In genomic region chr17:74442670-74443515, GRCh38 we compare ENCODE assay signal across 9 cellular contexts. TPM values are rescaled to one million over a fixed set of nuclear protein-coding genes. Genes with fewer than 3 reads are reported as not detected.
DNase-seq lines count a peak whose midpoint lies in the region; ATAC-seq, FAIRE-seq and TF ChIP-seq lines count a peak whose summit lies in the region.
"Had no signal": no experiment of that assay in that cellular context is flagged by ENCODE, and none has a peak within 500 bp of the region (broad histone marks: within the 10 kb centered on the region; RNA-seq: fewer than 3 reads in every experiment).

No MANE protein-coding gene starts in this region.

- no peaks in the 10 kb centered on the region for H3K27me3 Mint-ChIP-seq in mesothelial cell of epicardium (ENCODE audit: low read depth)

- peaks cover 2% of the 10 kb centered on the region for H3K9me3 Mint-ChIP-seq in mesothelial cell of epicardium

- peak; percentile 26 for DNase-seq in NCI-H146 (lab: John Stamatoyannopoulos, UW)
- DNase-seq in NCI-H146 treated with DMSO at 0.1 percent for 48 hours (lab: John Stamatoyannopoulos, UW; ENCODE audit: unreplicated experiment): no peak
- peak; percentile 94 for DNase-seq in NOMO-1 treated with DMSO at 0.1 percent for 48 hours (lab: John Stamatoyannopoulos, UW; ENCODE audit: unreplicated experiment)
- peak; percentile 76 for DNase-seq in ecto neural progenitor cell (ENCODE audit: low spot score)
- no peak for DNase-seq in mesothelial cell of epicardium (ENCODE audit: low spot score in 2 of 2, unreplicated experiment in 2 of 2)
- DNase-seq in ureter (ENCODE audit: low spot score): peak; percentile 90
- DNase-seq in GM12892 (ENCODE audit: insufficient read length): no peak

- H3K4me1 Mint-ChIP-seq in mesothelial cell of epicardium: peaks cover 7% of the 10 kb centered on the region

- H3K36me3 Mint-ChIP-seq in mesothelial cell of epicardium: peaks cover 21% of the 10 kb centered on the region

- peak; percentile 42 for ATAC-seq in HG03097 (IDR thresholded peaks at IDR 0.05; ENCODE audit: low FRiP score, unreplicated experiment)

- no peak for TF ChIP-seq POLR2A in GM12892 (IDR thresholded peaks at IDR 0.05; ENCODE audit: low read depth, low read length)

- no peak for TF ChIP-seq CTCF in mesothelial cell of epicardium (IDR thresholded peaks at IDR 0.05; ENCODE audit: unreplicated experiment)

- no peak overlapping the region for H3K4me3 Mint-ChIP-seq in mesothelial cell of epicardium

- H3K27ac Mint-ChIP-seq in mesothelial cell of epicardium: peak overlapping the region; percentile 41

- FAIRE-seq in GM12892 (lab: Jason Lieb, UNC): no peak
- FAIRE-seq: TTC549 had no signal

RNA-seq across cellular contexts. Expression of gene GPRC5C, which starts 11.0 kb away (rescaled TPM):
- total RNA-seq in mesothelial cell of epicardium (37.2 to 44.2 TPM (median 38.7 TPM) in 3 replicates), ureter (153 TPM)
- polyA plus RNA-seq in GM12892 (2012; ENCODE audit: missing spikeins): 0.53 TPM

RNA-seq across cellular contexts. Expression of gene CD300A, which starts 23.5 kb away (rescaled TPM):
- total RNA-seq in mesothelial cell of epicardium (not detected in 3 replicates), ureter (4.3 TPM)
- 70.3 TPM for polyA plus RNA-seq in GM12892 (2012; ENCODE audit: missing spikeins)

Comparison
In these comparisons a context has a peak if more than half of its experiments do, and no peak if none do; other contexts are left out.
1. DNase-seq: peak in NCI-H146 (single experiment), NOMO-1 treated with DMSO at 0.1 percent for 48 hours (single experiment), ecto neural progenitor cell (single experiment) and ureter (single experiment); none in NCI-H146 treated with DMSO at 0.1 percent for 48 hours (single experiment), mesothelial cell of epicardium (0 of 2) and GM12892 (single experiment).